ENCODE assay signal across 1 cellular context in the genomic region with DNA sequence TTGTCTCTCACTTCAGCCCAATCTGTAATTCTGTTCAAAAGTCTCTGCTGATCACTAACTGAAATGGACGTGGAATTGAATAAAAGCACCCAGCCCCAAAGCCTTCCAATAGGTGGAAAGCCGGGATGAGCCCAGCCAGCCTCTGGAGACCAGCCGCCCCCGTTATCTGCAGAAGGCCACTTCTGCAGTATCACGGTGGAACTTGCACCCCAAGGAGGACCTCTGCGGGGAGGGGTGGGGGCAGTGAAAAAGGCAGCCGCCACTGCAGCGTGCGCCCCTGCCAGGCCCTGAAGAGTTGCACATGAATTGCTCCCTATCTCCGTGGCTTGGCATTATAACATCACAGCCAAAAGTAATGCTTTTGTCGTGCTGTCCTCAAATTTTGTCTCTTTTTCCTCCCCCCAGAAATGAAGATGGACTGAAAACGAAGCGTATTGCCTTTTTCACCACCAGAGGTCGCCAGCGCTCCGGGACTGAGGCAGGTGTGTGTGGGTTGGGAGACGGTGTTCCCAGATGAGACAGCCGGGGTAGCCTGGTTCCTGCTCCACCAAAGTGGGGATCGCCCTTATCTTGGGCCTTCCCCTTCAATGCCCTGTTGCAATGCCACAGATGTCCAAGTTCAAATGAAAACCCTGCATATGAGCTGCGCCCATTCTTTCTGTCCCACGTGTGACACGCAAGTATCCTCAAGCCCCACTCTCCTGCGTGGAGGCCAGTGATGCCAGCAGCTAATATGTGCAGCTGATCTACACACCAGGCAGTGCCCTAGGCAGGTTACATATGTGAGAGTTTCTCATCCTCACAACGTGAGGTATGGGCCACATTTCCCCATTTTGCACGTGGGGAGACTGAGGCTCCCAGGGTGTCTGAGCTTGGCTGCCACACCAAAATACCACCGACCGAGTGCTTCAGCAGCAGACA.
TF ChIP-seq lines count a peak whose summit lies in the region.

No MANE protein-coding gene starts in this region.

TF ChIP-seq in HepG2, 621 proteins besides CTCF, POLR2A, EP300 and RAD21 (continued from another document):
- TF ChIP-seq, protein P1, sequence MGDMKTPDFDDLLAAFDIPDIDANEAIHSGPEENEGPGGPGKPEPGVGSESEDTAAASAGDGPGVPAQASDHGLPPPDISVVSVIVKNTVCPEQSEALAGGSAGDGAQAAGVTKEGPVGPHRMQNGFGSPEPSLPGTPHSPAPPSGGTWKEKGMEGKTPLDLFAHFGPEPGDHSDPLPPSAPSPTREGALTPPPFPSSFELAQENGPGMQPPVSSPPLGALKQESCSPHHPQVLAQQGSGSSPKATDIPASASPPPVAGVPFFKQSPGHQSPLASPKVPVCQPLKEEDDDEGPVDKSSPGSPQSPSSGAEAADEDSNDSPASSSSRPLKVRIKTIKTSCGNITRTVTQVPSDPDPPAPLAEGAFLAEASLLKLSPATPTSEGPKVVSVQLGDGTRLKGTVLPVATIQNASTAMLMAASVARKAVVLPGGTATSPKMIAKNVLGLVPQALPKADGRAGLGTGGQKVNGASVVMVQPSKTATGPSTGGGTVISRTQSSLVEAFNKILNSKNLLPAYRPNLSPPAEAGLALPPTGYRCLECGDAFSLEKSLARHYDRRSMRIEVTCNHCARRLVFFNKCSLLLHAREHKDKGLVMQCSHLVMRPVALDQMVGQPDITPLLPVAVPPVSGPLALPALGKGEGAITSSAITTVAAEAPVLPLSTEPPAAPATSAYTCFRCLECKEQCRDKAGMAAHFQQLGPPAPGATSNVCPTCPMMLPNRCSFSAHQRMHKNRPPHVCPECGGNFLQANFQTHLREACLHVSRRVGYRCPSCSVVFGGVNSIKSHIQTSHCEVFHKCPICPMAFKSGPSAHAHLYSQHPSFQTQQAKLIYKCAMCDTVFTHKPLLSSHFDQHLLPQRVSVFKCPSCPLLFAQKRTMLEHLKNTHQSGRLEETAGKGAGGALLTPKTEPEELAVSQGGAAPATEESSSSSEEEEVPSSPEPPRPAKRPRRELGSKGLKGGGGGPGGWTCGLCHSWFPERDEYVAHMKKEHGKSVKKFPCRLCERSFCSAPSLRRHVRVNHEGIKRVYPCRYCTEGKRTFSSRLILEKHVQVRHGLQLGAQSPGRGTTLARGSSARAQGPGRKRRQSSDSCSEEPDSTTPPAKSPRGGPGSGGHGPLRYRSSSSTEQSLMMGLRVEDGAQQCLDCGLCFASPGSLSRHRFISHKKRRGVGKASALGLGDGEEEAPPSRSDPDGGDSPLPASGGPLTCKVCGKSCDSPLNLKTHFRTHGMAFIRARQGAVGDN (CRISPR knock-in tag; IDR thresholded peaks at IDR 0.05) = peak; percentile 21; the same call in 1 of the 2 replicates
- TF ChIP-seq ZNF274 (CRISPR knock-in tag; IDR thresholded peaks at IDR 0.05) (0 out of 2 replicates have a peak, but pooled peaks have one; percentile 41), HNRNPK (IDR thresholded peaks at IDR 0.05; ENCODE audit: low read depth, low read length, poor library complexity, severe bottlenecking) (no peak), ELF3 (CRISPR knock-in tag; IDR thresholded peaks at IDR 0.05) (0 out of 2 replicates have a peak, but pooled peaks have one; percentile 27), XRCC5 (optimal IDR thresholded peaks at IDR 0.05; ENCODE audit: low read length) (peak; percentile 39), ELF1 (CRISPR knock-in tag; IDR thresholded peaks at IDR 0.05) (0 out of 2 replicates have a peak, but pooled peaks have one; percentile 17), ZNF850 (CRISPR knock-in tag; conservative IDR thresholded peaks at IDR 0.05) (no peak), ZNF160 (CRISPR knock-in tag; IDR thresholded peaks at IDR 0.05) (no peak), ZNF567 (CRISPR knock-in tag; IDR thresholded peaks at IDR 0.05; ENCODE audit: borderline replicate concordance) (0 out of 2 replicates have a peak, but pooled peaks have one; percentile 32), NFIB (CRISPR knock-in tag; IDR thresholded peaks at IDR 0.05; ENCODE audit: borderline replicate concordance) (no peak), NR2F6 (IDR thresholded peaks at IDR 0.05) (no peak), NR2F6 (CRISPR knock-in tag; IDR thresholded peaks at IDR 0.05) (0 out of 2 replicates have a peak, but pooled peaks have one; percentile 10), MAZ (IDR thresholded peaks at IDR 0.05; ENCODE audit: borderline replicate concordance, low read depth, low read length) (no peak), MAZ (CRISPR knock-in tag; IDR thresholded peaks at IDR 0.05; ENCODE audit: low read depth) (no peak), KDM2A (CRISPR knock-in tag; IDR thresholded peaks at IDR 0.05; ENCODE audit: borderline replicate concordance, low read depth) (no peak), MIER3 (CRISPR knock-in tag; IDR thresholded peaks at IDR 0.05; ENCODE audit: borderline replicate concordance) (0 out of 2 replicates have a peak, but pooled peaks have one; percentile 32), ZFP36 (IDR thresholded peaks at IDR 0.05; ENCODE audit: borderline replicate concordance, low read depth, low read length, partially characterized antibody) (peak; percentile 7), STAG1 (CRISPR knock-in tag; IDR thresholded peaks at IDR 0.05) (peak; percentile 98)
- TF ChIP-seq, protein P2, sequence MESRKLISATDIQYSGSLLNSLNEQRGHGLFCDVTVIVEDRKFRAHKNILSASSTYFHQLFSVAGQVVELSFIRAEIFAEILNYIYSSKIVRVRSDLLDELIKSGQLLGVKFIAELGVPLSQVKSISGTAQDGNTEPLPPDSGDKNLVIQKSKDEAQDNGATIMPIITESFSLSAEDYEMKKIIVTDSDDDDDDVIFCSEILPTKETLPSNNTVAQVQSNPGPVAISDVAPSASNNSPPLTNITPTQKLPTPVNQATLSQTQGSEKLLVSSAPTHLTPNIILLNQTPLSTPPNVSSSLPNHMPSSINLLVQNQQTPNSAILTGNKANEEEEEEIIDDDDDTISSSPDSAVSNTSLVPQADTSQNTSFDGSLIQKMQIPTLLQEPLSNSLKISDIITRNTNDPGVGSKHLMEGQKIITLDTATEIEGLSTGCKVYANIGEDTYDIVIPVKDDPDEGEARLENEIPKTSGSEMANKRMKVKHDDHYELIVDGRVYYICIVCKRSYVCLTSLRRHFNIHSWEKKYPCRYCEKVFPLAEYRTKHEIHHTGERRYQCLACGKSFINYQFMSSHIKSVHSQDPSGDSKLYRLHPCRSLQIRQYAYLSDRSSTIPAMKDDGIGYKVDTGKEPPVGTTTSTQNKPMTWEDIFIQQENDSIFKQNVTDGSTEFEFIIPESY (CRISPR knock-in tag; IDR thresholded peaks at IDR 0.05) = 0 out of 2 replicates have a peak, but pooled peaks have one; percentile 32
- TF ChIP-seq, protein P3, sequence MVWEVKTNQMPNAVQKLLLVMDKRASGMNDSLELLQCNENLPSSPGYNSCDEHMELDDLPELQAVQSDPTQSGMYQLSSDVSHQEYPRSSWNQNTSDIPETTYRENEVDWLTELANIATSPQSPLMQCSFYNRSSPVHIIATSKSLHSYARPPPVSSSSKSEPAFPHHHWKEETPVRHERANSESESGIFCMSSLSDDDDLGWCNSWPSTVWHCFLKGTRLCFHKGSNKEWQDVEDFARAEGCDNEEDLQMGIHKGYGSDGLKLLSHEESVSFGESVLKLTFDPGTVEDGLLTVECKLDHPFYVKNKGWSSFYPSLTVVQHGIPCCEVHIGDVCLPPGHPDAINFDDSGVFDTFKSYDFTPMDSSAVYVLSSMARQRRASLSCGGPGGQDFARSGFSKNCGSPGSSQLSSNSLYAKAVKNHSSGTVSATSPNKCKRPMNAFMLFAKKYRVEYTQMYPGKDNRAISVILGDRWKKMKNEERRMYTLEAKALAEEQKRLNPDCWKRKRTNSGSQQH (CRISPR knock-in tag; IDR thresholded peaks at IDR 0.05; ENCODE audit: low read depth) = no peak
- TF ChIP-seq, protein P4, sequence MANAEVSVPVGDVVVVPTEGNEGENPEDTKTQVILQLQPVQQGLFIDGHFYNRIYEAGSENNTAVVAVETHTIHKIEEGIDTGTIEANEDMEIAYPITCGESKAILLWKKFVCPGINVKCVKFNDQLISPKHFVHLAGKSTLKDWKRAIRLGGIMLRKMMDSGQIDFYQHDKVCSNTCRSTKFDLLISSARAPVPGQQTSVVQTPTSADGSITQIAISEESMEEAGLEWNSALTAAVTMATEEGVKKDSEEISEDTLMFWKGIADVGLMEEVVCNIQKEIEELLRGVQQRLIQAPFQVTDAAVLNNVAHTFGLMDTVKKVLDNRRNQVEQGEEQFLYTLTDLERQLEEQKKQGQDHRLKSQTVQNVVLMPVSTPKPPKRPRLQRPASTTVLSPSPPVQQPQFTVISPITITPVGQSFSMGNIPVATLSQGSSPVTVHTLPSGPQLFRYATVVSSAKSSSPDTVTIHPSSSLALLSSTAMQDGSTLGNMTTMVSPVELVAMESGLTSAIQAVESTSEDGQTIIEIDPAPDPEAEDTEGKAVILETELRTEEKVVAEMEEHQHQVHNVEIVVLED (CRISPR knock-in tag; IDR thresholded peaks at IDR 0.05; ENCODE audit: borderline replicate concordance) = 0 out of 2 replicates have a peak, but pooled peaks have one; percentile 25
- TF ChIP-seq, protein P5, sequence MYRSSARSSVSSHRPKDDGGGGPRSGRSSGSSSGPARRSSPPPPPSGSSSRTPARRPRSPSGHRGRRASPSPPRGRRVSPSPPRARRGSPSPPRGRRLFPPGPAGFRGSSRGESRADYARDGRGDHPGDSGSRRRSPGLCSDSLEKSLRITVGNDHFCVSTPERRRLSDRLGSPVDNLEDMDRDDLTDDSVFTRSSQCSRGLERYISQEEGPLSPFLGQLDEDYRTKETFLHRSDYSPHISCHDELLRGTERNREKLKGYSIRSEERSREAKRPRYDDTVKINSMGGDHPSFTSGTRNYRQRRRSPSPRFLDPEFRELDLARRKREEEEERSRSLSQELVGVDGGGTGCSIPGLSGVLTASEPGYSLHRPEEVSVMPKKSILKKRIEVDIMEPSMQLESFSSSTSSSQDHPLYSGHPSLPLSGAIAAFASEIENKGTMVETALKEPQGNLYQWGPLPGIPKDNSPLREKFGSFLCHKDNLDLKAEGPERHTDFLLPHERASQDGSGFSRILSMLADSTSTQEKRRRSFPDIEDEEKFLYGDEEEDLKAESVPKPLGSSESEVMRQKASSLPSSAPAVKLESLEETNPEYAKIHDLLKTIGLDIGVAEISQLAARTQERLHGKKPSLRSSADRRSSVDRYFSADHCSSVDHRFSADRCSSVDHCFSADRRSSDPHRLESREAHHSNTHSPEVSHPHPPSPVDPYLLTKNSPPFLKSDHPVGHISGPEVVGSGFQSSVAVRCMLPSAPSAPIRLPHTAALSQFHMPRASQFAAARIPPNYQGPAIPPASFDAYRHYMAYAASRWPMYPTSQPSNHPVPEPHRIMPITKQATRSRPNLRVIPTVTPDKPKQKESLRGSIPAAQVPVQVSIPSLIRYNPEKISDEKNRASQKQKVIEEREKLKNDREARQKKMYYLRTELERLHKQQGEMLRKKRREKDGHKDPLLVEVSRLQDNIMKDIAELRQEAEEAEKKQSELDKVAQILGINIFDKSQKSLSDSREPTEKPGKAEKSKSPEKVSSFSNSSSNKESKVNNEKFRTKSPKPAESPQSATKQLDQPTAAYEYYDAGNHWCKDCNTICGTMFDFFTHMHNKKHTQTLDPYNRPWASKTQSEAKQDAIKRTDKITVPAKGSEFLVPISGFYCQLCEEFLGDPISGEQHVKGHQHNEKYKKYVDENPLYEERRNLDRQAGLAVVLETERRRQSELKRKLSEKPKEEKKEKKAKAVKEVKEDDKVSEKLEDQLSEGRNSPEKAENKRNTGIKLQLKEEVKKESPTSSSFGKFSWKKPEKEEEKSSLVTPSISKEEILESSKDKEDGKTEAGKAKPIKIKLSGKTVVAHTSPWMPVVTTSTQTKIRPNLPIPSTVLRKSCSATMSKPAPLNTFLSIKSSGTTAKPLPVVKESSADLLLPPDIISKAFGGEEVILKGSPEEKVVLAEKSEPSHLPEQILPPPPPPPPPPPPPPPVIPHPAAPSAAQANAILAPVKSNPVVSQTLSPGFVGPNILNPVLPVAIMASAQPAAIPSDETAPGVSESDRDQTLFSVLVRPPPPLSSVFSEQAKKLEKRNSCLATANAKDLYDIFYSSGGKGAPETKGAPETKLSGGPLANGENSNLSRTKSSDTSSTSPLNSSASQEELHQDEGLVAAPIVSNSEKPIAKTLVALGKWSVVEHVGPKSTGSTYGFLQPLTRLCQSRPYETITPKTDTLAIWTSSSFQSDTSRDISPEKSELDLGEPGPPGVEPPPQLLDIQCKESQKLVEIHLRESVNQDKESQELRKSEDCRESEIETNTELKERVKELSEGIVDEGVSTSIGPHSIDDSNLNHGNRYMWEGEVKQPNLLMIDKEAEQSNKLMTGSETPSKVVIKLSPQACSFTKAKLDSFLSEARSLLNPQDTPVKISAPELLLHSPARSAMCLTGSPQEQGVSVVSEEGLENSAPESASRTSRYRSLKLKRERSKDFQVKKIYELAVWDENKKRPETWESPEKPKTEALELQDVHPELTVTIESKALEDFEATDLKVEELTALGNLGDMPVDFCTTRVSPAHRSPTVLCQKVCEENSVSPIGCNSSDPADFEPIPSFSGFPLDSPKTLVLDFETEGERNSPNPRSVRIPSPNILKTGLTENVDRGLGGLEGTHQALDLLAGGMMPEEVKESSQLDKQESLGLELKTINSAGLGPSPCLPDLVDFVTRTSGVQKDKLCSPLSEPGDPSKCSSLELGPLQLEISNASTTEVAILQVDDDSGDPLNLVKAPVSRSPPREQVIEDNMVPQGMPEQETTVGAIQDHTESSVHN (CRISPR knock-in tag; IDR thresholded peaks at IDR 0.05) = 0 out of 2 replicates have a peak, but pooled peaks have one; percentile 31
- TF ChIP-seq, protein P6, sequence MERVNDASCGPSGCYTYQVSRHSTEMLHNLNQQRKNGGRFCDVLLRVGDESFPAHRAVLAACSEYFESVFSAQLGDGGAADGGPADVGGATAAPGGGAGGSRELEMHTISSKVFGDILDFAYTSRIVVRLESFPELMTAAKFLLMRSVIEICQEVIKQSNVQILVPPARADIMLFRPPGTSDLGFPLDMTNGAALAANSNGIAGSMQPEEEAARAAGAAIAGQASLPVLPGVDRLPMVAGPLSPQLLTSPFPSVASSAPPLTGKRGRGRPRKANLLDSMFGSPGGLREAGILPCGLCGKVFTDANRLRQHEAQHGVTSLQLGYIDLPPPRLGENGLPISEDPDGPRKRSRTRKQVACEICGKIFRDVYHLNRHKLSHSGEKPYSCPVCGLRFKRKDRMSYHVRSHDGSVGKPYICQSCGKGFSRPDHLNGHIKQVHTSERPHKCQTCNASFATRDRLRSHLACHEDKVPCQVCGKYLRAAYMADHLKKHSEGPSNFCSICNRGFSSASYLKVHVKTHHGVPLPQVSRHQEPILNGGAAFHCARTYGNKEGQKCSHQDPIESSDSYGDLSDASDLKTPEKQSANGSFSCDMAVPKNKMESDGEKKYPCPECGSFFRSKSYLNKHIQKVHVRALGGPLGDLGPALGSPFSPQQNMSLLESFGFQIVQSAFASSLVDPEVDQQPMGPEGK (CRISPR knock-in tag; IDR thresholded peaks at IDR 0.05) = peak; percentile 65
- TF ChIP-seq, protein P7, sequence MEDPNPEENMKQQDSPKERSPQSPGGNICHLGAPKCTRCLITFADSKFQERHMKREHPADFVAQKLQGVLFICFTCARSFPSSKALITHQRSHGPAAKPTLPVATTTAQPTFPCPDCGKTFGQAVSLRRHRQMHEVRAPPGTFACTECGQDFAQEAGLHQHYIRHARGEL (CRISPR knock-in tag; IDR thresholded peaks at IDR 0.05) = 0 out of 2 replicates have a peak, but pooled peaks have one; percentile 51
